Comparison of ENCODE assay signal across 10 cellular contexts in genomic region chr6:105482227-105482839, GRCh38.
DNase-seq lines count a peak whose midpoint lies in the region; ATAC-seq and TF ChIP-seq lines count a peak whose summit lies in the region.
"Had no signal": no experiment of that assay in that cellular context is flagged by ENCODE, and none has a peak within 500 bp of the region (broad histone marks: within the 10 kb centered on the region; RNA-seq: fewer than 3 reads in every experiment).

No MANE protein-coding gene starts in this region.

- WGBS in prostate gland: 49% methylated on average over 2 of the region's 2 CpGs

- intact Hi-C loops in prostate gland (cut with DNase I): loop anchor here (5.0 kb wide), 2 partner anchors 740 to 820 kb away; no protein-coding TSS in a partner anchor

- H3K9me3 Mint-ChIP-seq in stimulated activated effector memory CD8-positive, alpha-beta T cell treated with anti-CD3 and anti-CD28 coated beads, Interleukin-12 subunit alpha, Interleukin-12 subunit beta, amount 100 ng/mL, for 72 hours: no peaks in the 10 kb centered on the region

- no peak for ATAC-seq in stimulated activated effector memory CD8-positive, alpha-beta T cell treated with anti-CD3 and anti-CD28 coated beads, Interleukin-12 subunit alpha, Interleukin-12 subunit beta, amount 100 ng/mL, for 72 hours
- ATAC-seq in HG02571 (IDR thresholded peaks at IDR 0.05; ENCODE audit: unreplicated experiment): no peak
- no peak for ATAC-seq in GM19397 (IDR thresholded peaks at IDR 0.05; ENCODE audit: unreplicated experiment)
- ATAC-seq: stimulated activated naive B cell treated with anti-CD40 and anti-IgM and Interleukin-4, amounts not matched to agents 10 μg/mL and 1 μg/mL and 100 μg/mL, for 72 hours had no signal

- DNase-seq in NCI-H510A treated with DMSO at 0.1 percent for 48 hours (lab: John Stamatoyannopoulos, UW) (peak; percentile 0), NCI-H510A (lab: John Stamatoyannopoulos, UW) (no peak), Peyer's patch (peak in 2 of 3 donors; percentile 25 to 55), fibroblast of peridontal ligament (ENCODE audit: extremely low read depth) (peak; percentile 59), prostate gland (ENCODE audit: low spot score) (no peak)
- DNase-seq in stimulated activated effector memory CD8-positive, alpha-beta T cell treated with anti-CD3 and anti-CD28 coated beads, Interleukin-12 subunit alpha, Interleukin-12 subunit beta, amount 100 ng/mL, for 72 hours (ENCODE audit: low spot score in 2 of 2): peak in 1 of 2 donors; percentile 39
- DNase-seq: foreskin melanocyte; stimulated activated naive B cell treated with anti-CD40 and anti-IgM and Interleukin-4, amounts not matched to agents 10 μg/mL and 1 μg/mL and 100 μg/mL, for 72 hours had no signal

- H3K4me3 ChIP-seq in Peyer's patch (no peak overlapping the region), prostate gland (no peak overlapping the region)

- H3K4me1 ChIP-seq in Peyer's patch (peaks cover 0 to 6% (median 0%) of the 10 kb centered on the region in 4 donors), prostate gland (replicated peaks) (peaks cover 3% of the 10 kb centered on the region)

- peaks cover 15% of the 10 kb centered on the region for H3K36me3 Mint-ChIP-seq in stimulated activated effector memory CD8-positive, alpha-beta T cell treated with anti-CD3 and anti-CD28 coated beads, Interleukin-12 subunit alpha, Interleukin-12 subunit beta, amount 100 ng/mL, for 72 hours

- H3K27ac ChIP-seq in Peyer's patch (peak overlapping the region in 1 of 4 donors; percentile 7), prostate gland (no peak overlapping the region)

- TF ChIP-seq POLR2A in Peyer's patch (IDR thresholded peaks at IDR 0.05): no peak
- TF ChIP-seq POLR2A in prostate gland (IDR thresholded peaks at IDR 0.05): no peak

- H3K27ac Mint-ChIP-seq in stimulated activated effector memory CD8-positive, alpha-beta T cell treated with anti-CD3 and anti-CD28 coated beads, Interleukin-12 subunit alpha, Interleukin-12 subunit beta, amount 100 ng/mL, for 72 hours: peak overlapping the region; percentile 97
- H3K27ac Mint-ChIP-seq: stimulated activated naive B cell treated with anti-CD40 and anti-IgM and Interleukin-4, amounts not matched to agents 10 μg/mL and 1 μg/mL and 100 μg/mL, for 72 hours had no signal

- H3K4me3 Mint-ChIP-seq in stimulated activated effector memory CD8-positive, alpha-beta T cell treated with anti-CD3 and anti-CD28 coated beads, Interleukin-12 subunit alpha, Interleukin-12 subunit beta, amount 100 ng/mL, for 72 hours: peak overlapping the region; percentile 74
- H3K4me3 Mint-ChIP-seq: stimulated activated naive B cell treated with anti-CD40 and anti-IgM and Interleukin-4, amounts not matched to agents 10 μg/mL and 1 μg/mL and 100 μg/mL, for 72 hours had no signal

- H3K36me3 ChIP-seq in Peyer's patch: no peaks in the 10 kb centered on the region
- H3K36me3 ChIP-seq in prostate gland: no peaks in the 10 kb centered on the region

- H3K4me1 Mint-ChIP-seq in stimulated activated effector memory CD8-positive, alpha-beta T cell treated with anti-CD3 and anti-CD28 coated beads, Interleukin-12 subunit alpha, Interleukin-12 subunit beta, amount 100 ng/mL, for 72 hours: peaks cover 59% of the 10 kb centered on the region

- H3K27me3 ChIP-seq in Peyer's patch (no peaks in the 10 kb centered on the region), prostate gland (replicated peaks; ENCODE audit: insufficient read depth) (no peaks in the 10 kb centered on the region)

- H3K9me3 ChIP-seq in Peyer's patch (no peaks in the 10 kb centered on the region), prostate gland (no peaks in the 10 kb centered on the region)

- TF ChIP-seq CTCF in Peyer's patch (IDR thresholded peaks at IDR 0.05) (no peak), prostate gland (IDR thresholded peaks at IDR 0.05) (no peak)

Comparison
In these comparisons a context has a peak if more than half of its experiments do, and no peak if none do; other contexts are left out.
1. DNase-seq: peak in NCI-H510A treated with DMSO at 0.1 percent for 48 hours (single experiment), Peyer's patch (2 of 3) and fibroblast of peridontal ligament (single experiment); none in NCI-H510A (single experiment) and prostate gland (single experiment).